8 cellular contexts compared by ENCODE assay signal in the genomic region with DNA sequence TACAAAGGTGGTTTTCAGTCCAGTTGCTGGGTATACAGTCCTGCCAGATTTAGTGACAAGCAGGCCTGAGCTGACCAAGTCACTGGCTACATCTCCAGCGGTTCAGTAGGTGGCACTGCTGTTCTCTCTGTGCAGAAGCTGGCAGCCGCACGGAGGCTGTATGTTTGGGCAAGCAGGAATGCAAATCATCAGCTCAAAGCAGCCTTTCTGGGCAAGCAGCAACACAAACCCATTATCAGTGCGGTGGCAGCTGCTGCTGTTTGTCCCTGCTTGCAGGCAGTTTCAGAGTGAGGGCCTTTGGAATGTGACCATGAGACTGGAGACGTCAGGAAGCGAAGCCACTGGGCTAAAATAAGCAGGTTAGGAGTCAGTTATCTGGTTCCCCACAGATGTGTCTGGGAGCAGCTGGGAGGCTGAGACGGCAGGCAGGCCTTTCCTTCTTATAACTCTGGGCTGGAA.
DNase-seq lines count a peak whose midpoint lies in the region; ATAC-seq lines count a peak whose summit lies in the region.

No MANE protein-coding gene starts in this region.

- DNase-seq in CMK (ENCODE audit: low read depth) (peak; percentile 70), NCI-H774 (lab: John Stamatoyannopoulos, UW) (peak; percentile 92), ecto neural progenitor cell (ENCODE audit: low spot score) (peak; percentile 84), medulla oblongata (ENCODE audit: extremely low spot score) (peak; percentile 94)
- peak; percentile 70 to 77 for DNase-seq in activated CD4-positive, alpha-beta T cell treated with anti-CD3 and anti-CD28 coated beads, Interleukin-2, amount 50 U/mL, for 48 hours
- peak; percentile 55 for DNase-seq in stimulated activated CD8-positive, alpha-beta memory T cell treated with anti-CD3 and anti-CD28 coated beads, Interleukin-12 subunit alpha, Interleukin-12 subunit beta, amount 100 ng/mL, for 1 hour (ENCODE audit: low read depth)

- ATAC-seq in GM19467 (IDR thresholded peaks at IDR 0.05; ENCODE audit: unreplicated experiment) (peak; percentile 100), HG03575 (IDR thresholded peaks at IDR 0.05; ENCODE audit: extremely low read depth, insufficient number of reproducible peaks, low FRiP score, unreplicated experiment) (peak; percentile 99)

Comparison
In these comparisons a context has a peak if more than half of its experiments do, and no peak if none do; other contexts are left out.
1. Peak in every context shown above with its lines: DNase-seq and ATAC-seq.